In genomic region chr11:11279956-11280689, GRCh38 we compare ENCODE assay signal across 11 cellular contexts.
DNase-seq lines count a peak whose midpoint lies in the region; ATAC-seq and TF ChIP-seq lines count a peak whose summit lies in the region.
"Had no signal": no experiment of that assay in that cellular context is flagged by ENCODE, and none has a peak within 500 bp of the region (broad histone marks: within the 10 kb centered on the region; RNA-seq: fewer than 3 reads in every experiment).

No MANE protein-coding gene starts in this region.

- H3K27me3 Mint-ChIP-seq in glutamatergic neuron (ENCODE audit: unreplicated experiment), result no peaks in the 10 kb centered on the region

- no peaks in the 10 kb centered on the region for H3K4me1 Mint-ChIP-seq in glutamatergic neuron (ENCODE audit: low read depth, unreplicated experiment)

- H3K36me3 ChIP-seq in HUES64 (ENCODE audit: insufficient read depth, low read length) (no peaks in the 10 kb centered on the region), RWPE2 (ENCODE audit: low read depth) (no peaks in the 10 kb centered on the region), tibial artery (no peaks in the 10 kb centered on the region)

- ATAC-seq in RWPE2 (ENCODE audit: low read depth) (peak; percentile 54; the same call in 2 of the 3 replicates), HG03378 (IDR thresholded peaks at IDR 0.05; ENCODE audit: unreplicated experiment) (no peak), GM21526 (IDR thresholded peaks at IDR 0.05; ENCODE audit: low FRiP score, unreplicated experiment) (no peak)
- ATAC-seq: K562 had no signal

- 44% methylated on average over 10 of the region's 11 CpGs for WGBS in HUES64

- H3K4me1 ChIP-seq in HUES64 (ENCODE audit: insufficient read depth, low read length), result peaks cover 11% of the 10 kb centered on the region
- H3K4me1 ChIP-seq in RWPE2 (ENCODE audit: insufficient read depth, poor library complexity, severe bottlenecking), result peaks cover 7% of the 10 kb centered on the region
- no peaks in the 10 kb centered on the region for H3K4me1 ChIP-seq in tibial artery
- H3K4me1 ChIP-seq: parathyroid adenoma had no signal

- H3K9me3 Mint-ChIP-seq in glutamatergic neuron (ENCODE audit: unreplicated experiment), result peaks cover 2% of the 10 kb centered on the region

- H3K9me3 ChIP-seq in HUES64 (ENCODE audit: insufficient read depth, low read depth, low read length) (no peaks in the 10 kb centered on the region), RWPE2 (ENCODE audit: severe bottlenecking) (no peaks in the 10 kb centered on the region), tibial artery (no peaks in the 10 kb centered on the region)

- intact Hi-C loops in tibial artery (cut with DNase I; ENCODE audit: low total_unique reads), result no loop called here

- no peak overlapping the region for H3K27ac Mint-ChIP-seq in glutamatergic neuron (ENCODE audit: unreplicated experiment)
- H3K27ac Mint-ChIP-seq: CD4-positive, CD25-positive, alpha-beta regulatory T cell had no signal

- peak overlapping the region; percentile 67 for H3K27ac ChIP-seq in HUES64 (ENCODE audit: low read depth, low read length)
- H3K27ac ChIP-seq in RWPE2 (ENCODE audit: poor library complexity, severe bottlenecking), result no peak overlapping the region
- no peak overlapping the region for H3K27ac ChIP-seq in tibial artery
- H3K27ac ChIP-seq: parathyroid adenoma had no signal

- H3K4me3 ChIP-seq in HUES64 (ENCODE audit: low read length), result no peak overlapping the region
- H3K4me3 ChIP-seq in RWPE2 (ENCODE audit: severe bottlenecking), result no peak overlapping the region
- no peak overlapping the region for H3K4me3 ChIP-seq in tibial artery
- H3K4me3 ChIP-seq: K562 had no signal

- peaks cover 14% of the 10 kb centered on the region for H3K36me3 Mint-ChIP-seq in glutamatergic neuron (ENCODE audit: unreplicated experiment)
- H3K36me3 Mint-ChIP-seq: CD4-positive, CD25-positive, alpha-beta regulatory T cell had no signal

- TF ChIP-seq CTCF in RWPE2 (IDR thresholded peaks at IDR 0.05; ENCODE audit: poor library complexity, severe bottlenecking), result no peak
- no peak for TF ChIP-seq CTCF in tibial artery (IDR thresholded peaks at IDR 0.05)
- no peak for TF ChIP-seq CTCF in glutamatergic neuron (IDR thresholded peaks at IDR 0.05; ENCODE audit: partially characterized antibody, unreplicated experiment)

- no peak overlapping the region for H3K4me3 Mint-ChIP-seq in glutamatergic neuron (ENCODE audit: unreplicated experiment)
- H3K4me3 Mint-ChIP-seq: CD4-positive, CD25-positive, alpha-beta regulatory T cell had no signal

- DNase-seq in COLO668 (lab: John Stamatoyannopoulos, UW; ENCODE audit: unreplicated experiment), result peak; percentile 92
- no peak for DNase-seq in RWPE2 (ENCODE audit: low spot score)
- peak; percentile 57 for DNase-seq in iPS-NIHi7 (ENCODE audit: extremely low spot score)
- DNase-seq in tibial artery, result no peak
- DNase-seq in glutamatergic neuron, result no peak
- DNase-seq: CD4-positive, CD25-positive, alpha-beta regulatory T cell had no signal

- H3K27me3 ChIP-seq in HUES64 (ENCODE audit: insufficient read depth, low read length), result no peaks in the 10 kb centered on the region
- H3K27me3 ChIP-seq in RWPE2 (ENCODE audit: insufficient read depth, poor library complexity, severe bottlenecking), result no peaks in the 10 kb centered on the region
- no peaks in the 10 kb centered on the region for H3K27me3 ChIP-seq in tibial artery

- 0 out of 2 replicates have a peak overlapping the region, but pooled peaks have one; percentile 35 for H3K9ac ChIP-seq in HUES64 (ENCODE audit: low read depth, low read length)
- H3K9ac ChIP-seq: parathyroid adenoma had no signal

Comparison
In these comparisons a context has a peak if more than half of its experiments do, and no peak if none do; other contexts are left out.
1. DNase-seq: peak in COLO668 (single experiment) and iPS-NIHi7 (single experiment); none in RWPE2 (single experiment), tibial artery (0 of 2) and glutamatergic neuron (single experiment).